ENCODE assay signal across 16 cellular contexts in the genomic region with DNA sequence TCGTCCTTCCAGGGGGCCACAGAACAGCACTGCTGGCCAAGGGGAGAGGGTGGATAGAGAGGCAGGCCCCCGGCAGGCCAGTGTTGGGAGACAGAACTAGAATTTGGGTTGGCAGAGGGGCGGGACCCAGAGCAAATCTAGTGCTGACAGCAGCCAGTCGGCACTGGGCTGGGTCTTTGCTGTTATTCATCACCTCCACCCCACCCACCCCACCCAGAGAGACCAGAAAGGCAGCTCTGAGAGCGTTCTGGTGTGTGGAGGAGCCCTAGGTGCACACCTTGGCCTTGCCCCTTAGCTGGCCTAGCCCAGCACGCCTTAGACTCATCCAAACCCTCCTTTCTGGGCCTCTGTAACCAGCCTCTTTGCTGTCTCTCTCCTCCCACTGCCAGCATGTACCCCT. TPM values are rescaled to one million over a fixed set of nuclear protein-coding genes. Genes with fewer than 3 reads are reported as not detected.
"Had no signal": no experiment of that assay in that cellular context is flagged by ENCODE, and none has a peak within 500 bp of the region (broad histone marks: within the 10 kb centered on the region; RNA-seq: fewer than 3 reads in every experiment).

No MANE protein-coding gene starts in this region.

- H3K4me3 ChIP-seq: prostate gland, SK-N-MC had no signal

- DNase-seq: activated CD4-positive, CD25-positive, alpha-beta regulatory T cell treated with anti-CD3 and anti-CD28 coated beads, Interleukin-2, amount 50 U/mL, for 72 hours; activated naive CD4-positive, alpha-beta T cell treated with anti-CD3 and anti-CD28 coated beads for 36 hours; activated T-cell treated with anti-CD3 and anti-CD28 coated beads for 4 hours; central memory CD4-positive, alpha-beta T cell; cortex of kidney; erythroblast; hippocampal formation; left ventricle myocardium superior; mesenchymal stem cell; natural killer cell; nucleus accumbens; right cardiac atrium; T-helper 9 cell had no signal

- H3K36me3 ChIP-seq: prostate gland had no signal

- ATAC-seq: activated T-helper 17 cell treated with anti-CD3 and anti-CD28 coated beads, Interleukin-2, amount 50 U/mL, for 72 hours; left ventricle myocardium superior; natural killer cell; right cardiac atrium had no signal

- H3K27ac ChIP-seq: prostate gland, SK-N-MC had no signal

- H3K4me3 Mint-ChIP-seq: activated naive CD4-positive, alpha-beta T cell treated with anti-CD3 and anti-CD28 coated beads for 36 hours; activated T-helper 17 cell treated with anti-CD3 and anti-CD28 coated beads, Interleukin-2, amount 50 U/mL, for 72 hours; natural killer cell had no signal

- H3K4me1 Mint-ChIP-seq: activated T-helper 17 cell treated with anti-CD3 and anti-CD28 coated beads, Interleukin-2, amount 50 U/mL, for 72 hours; natural killer cell had no signal

- H3K9me3 ChIP-seq: prostate gland had no signal

- H3K9me3 Mint-ChIP-seq: activated naive CD4-positive, alpha-beta T cell treated with anti-CD3 and anti-CD28 coated beads for 36 hours; activated T-helper 17 cell treated with anti-CD3 and anti-CD28 coated beads, Interleukin-2, amount 50 U/mL, for 72 hours; natural killer cell had no signal

- H3K27ac Mint-ChIP-seq: activated naive CD4-positive, alpha-beta T cell treated with anti-CD3 and anti-CD28 coated beads for 36 hours; activated T-helper 17 cell treated with anti-CD3 and anti-CD28 coated beads, Interleukin-2, amount 50 U/mL, for 72 hours; natural killer cell had no signal

- H3K36me3 Mint-ChIP-seq: natural killer cell had no signal

RNA-seq across cellular contexts. Expression of gene PKP1, which starts 6.4 kb away (rescaled TPM):
- total RNA-seq: activated naive CD4-positive, alpha-beta T cell treated with anti-CD3 and anti-CD28 coated beads for 36 hours; activated T-helper 17 cell treated with anti-CD3 and anti-CD28 coated beads, Interleukin-2, amount 50 U/mL, for 72 hours; natural killer cell had no signal
